1 cellular context compared by ENCODE assay signal in the genomic region with DNA sequence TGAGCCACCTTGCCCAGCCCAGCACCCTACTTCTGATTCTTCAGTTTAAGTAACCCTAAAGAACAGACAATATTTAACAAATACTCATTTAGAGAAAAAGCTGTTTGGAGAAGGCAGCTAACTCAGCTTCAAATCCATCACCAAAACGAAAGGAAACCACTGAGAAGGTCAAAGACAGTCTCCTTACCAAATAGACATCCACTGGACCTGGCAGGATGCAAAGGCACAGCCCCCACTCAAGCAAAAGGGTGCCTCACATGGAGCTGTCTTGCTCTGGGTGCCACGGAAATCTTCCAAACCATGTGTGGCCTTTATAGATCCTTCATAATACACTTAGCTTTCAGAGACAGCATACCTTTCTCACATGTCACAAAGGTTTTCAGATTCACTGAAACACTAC.
TF ChIP-seq lines count a peak whose summit lies in the region.

No MANE protein-coding gene starts in this region.

TF ChIP-seq in endothelial cell of umbilical vein, 7 proteins besides CTCF, POLR2A, EP300 and RAD21 (continued from another document):
- no peak for TF ChIP-seq JUN (IDR thresholded peaks at IDR 0.05; ENCODE audit: borderline replicate concordance, insufficient read depth, insufficient read length, low read depth)
